ENCODE assay signal across 1 cellular context in genomic region chr5:43075319-43076293, GRCh38.
A peak's percentile ranks its signal among the peaks of the same experiment; 100 is the strongest.
TF ChIP-seq lines count a peak whose summit lies in the region.

No MANE protein-coding gene starts in this region.

TF ChIP-seq in K562, 482 proteins besides CTCF, POLR2A, EP300 and RAD21 (continued from another document and continues in another):
- TF ChIP-seq ZBTB34 (CRISPR knock-in tag; IDR thresholded peaks at IDR 0.05) = no peak
- peak; percentile 51 for TF ChIP-seq MEF2D (tag; conservative IDR thresholded peaks at IDR 0.05; ENCODE audit: low read depth)
- TF ChIP-seq ZNF277 (CRISPR knock-in tag; IDR thresholded peaks at IDR 0.05; ENCODE audit: borderline replicate concordance) = no peak
- TF ChIP-seq SAFB2 (IDR thresholded peaks at IDR 0.05; ENCODE audit: borderline replicate concordance, low read depth, low read length, severe bottlenecking) = no peak
- no peak for TF ChIP-seq FOXA1 (IDR thresholded peaks at IDR 0.05; ENCODE audit: borderline replicate concordance)
- TF ChIP-seq HINFP (tag; conservative IDR thresholded peaks at IDR 0.05; ENCODE audit: low read depth) = peak; percentile 44; the same call in 1 of the 2 replicates
- no peak for TF ChIP-seq MBD2 (IDR thresholded peaks at IDR 0.05; ENCODE audit: borderline replicate concordance, low read depth)
- peak; percentile 35; the same call in 1 of the 2 replicates for TF ChIP-seq ZNF24 (IDR thresholded peaks at IDR 0.05)
- TF ChIP-seq ZNF280B (CRISPR knock-in tag; IDR thresholded peaks at IDR 0.05) = no peak
- no peak; the same call in 1 of the 2 replicates for TF ChIP-seq NCOA6 (IDR thresholded peaks at IDR 0.05)
- no peak for TF ChIP-seq CBX8 (IDR thresholded peaks at IDR 0.05; ENCODE audit: borderline replicate concordance, extremely low read depth, low read depth, low read length, poor library complexity, severe bottlenecking)
- peak; percentile 64 for TF ChIP-seq USF1 (CRISPR knock-in tag; IDR thresholded peaks at IDR 0.05)
- TF ChIP-seq SRSF3 (IDR thresholded peaks at IDR 0.05; ENCODE audit: insufficient read depth, low read length) = no peak
- TF ChIP-seq IRF2 (CRISPR knock-in tag; IDR thresholded peaks at IDR 0.05) = no peak
- TF ChIP-seq TRIM24 (IDR thresholded peaks at IDR 0.05) = peak; percentile 43 to 69; a peak in 2 of 4 replicates
- TF ChIP-seq YY1 (IDR thresholded peaks at IDR 0.05; ENCODE audit: borderline replicate concordance in 1 of 3, control insufficient read depth in 1 of 3, extremely low read depth in 1 of 3, insufficient read depth in 3 of 3, insufficient read length in 1 of 3, insufficient replicate concordance in 2 of 3, low read depth in 1 of 3, low read length in 2 of 3) = no peak
- TF ChIP-seq U2AF2 (optimal IDR thresholded peaks at IDR 0.05; ENCODE audit: low read depth, low read length) = no peak
- no peak for TF ChIP-seq NR2F6 (CRISPR knock-in tag; IDR thresholded peaks at IDR 0.05)
- no peak for TF ChIP-seq RNF219 (CRISPR knock-in tag; IDR thresholded peaks at IDR 0.05)
- no peak for TF ChIP-seq SNAPC5 (CRISPR knock-in tag; IDR thresholded peaks at IDR 0.05)
- TF ChIP-seq COPS2 (conservative IDR thresholded peaks at IDR 0.05) = no peak
- no peak for TF ChIP-seq RB1 (IDR thresholded peaks at IDR 0.05; ENCODE audit: low read depth)
- no peak for TF ChIP-seq MCM7 (IDR thresholded peaks at IDR 0.05)
- TF ChIP-seq HNRNPK (IDR thresholded peaks at IDR 0.05; ENCODE audit: low read depth, low read length, poor library complexity, severe bottlenecking) = no peak
- peak; percentile 84; the same call in 1 of the 2 replicates for TF ChIP-seq CTBP1 (IDR thresholded peaks at IDR 0.05; ENCODE audit: borderline replicate concordance)
- TF ChIP-seq NR4A1 (CRISPR knock-in tag; IDR thresholded peaks at IDR 0.05) = peak; percentile 77; the same call in 1 of the 2 replicates
- peak; percentile 88 for TF ChIP-seq NR4A1 (tag; IDR thresholded peaks at IDR 0.05)
- TF ChIP-seq USF2 (CRISPR knock-in tag; IDR thresholded peaks at IDR 0.05) = no peak
- TF ChIP-seq C11orf30 (IDR thresholded peaks at IDR 0.05; ENCODE audit: low read depth) = peak; percentile 80
- peak; percentile 83 for TF ChIP-seq CBFA2T3 (IDR thresholded peaks at IDR 0.05)
- no peak for TF ChIP-seq SNRNP70 (optimal IDR thresholded peaks at IDR 0.05; ENCODE audit: low read depth, low read length)
- TF ChIP-seq ZC3H8 (IDR thresholded peaks at IDR 0.05) = no peak
- no peak for TF ChIP-seq ERF (CRISPR knock-in tag; IDR thresholded peaks at IDR 0.05)
- no peak for TF ChIP-seq NELFE (IDR thresholded peaks at IDR 0.05; ENCODE audit: insufficient read depth, insufficient read length)
- TF ChIP-seq CBFA2T2 (conservative IDR thresholded peaks at IDR 0.05) = peak; percentile 69
- TF ChIP-seq E2F5 (CRISPR knock-in tag; IDR thresholded peaks at IDR 0.05) = no peak
- no peak; the same call in 1 of the 2 replicates for TF ChIP-seq POLR2AphosphoS2 (IDR thresholded peaks at IDR 0.05; ENCODE audit: low read length)
- peak; percentile 99 for TF ChIP-seq ZNF592 (IDR thresholded peaks at IDR 0.05)
- TF ChIP-seq NR2C2 (CRISPR knock-in tag; IDR thresholded peaks at IDR 0.05) = no peak
- peak; percentile 57; the same call in 1 of the 2 replicates for TF ChIP-seq NR2C2 (tag; IDR thresholded peaks at IDR 0.05)
- TF ChIP-seq KLF1 (tag; IDR thresholded peaks at IDR 0.05) = peak; percentile 38; the same call in 1 of the 2 replicates
- no peak for TF ChIP-seq RBM22 (IDR thresholded peaks at IDR 0.05; ENCODE audit: low read depth, low read length, poor library complexity, severe bottlenecking)
- no peak for TF ChIP-seq POU5F1 (IDR thresholded peaks at IDR 0.05; ENCODE audit: borderline replicate concordance, low read depth, low read length, partially characterized antibody)
- TF ChIP-seq HDAC3 (IDR thresholded peaks at IDR 0.05; ENCODE audit: borderline replicate concordance, partially characterized antibody) = peak; percentile 66
- no peak for TF ChIP-seq ZHX1 (conservative IDR thresholded peaks at IDR 0.05; ENCODE audit: low read length)
- TF ChIP-seq GTF2B (IDR thresholded peaks at IDR 0.05; ENCODE audit: extremely low read depth, insufficient read length) = no peak
- no peak for TF ChIP-seq HIVEP1 (CRISPR knock-in tag; IDR thresholded peaks at IDR 0.05)
- TF ChIP-seq FOXP1 (CRISPR knock-in tag; IDR thresholded peaks at IDR 0.05) = peak; percentile 87; the same call in 1 of the 2 replicates
